In genomic region chr13:113534236-113534860, GRCh38 we compare ENCODE assay signal across 14 cellular contexts. TPM values are rescaled to one million over a fixed set of nuclear protein-coding genes. Genes with fewer than 3 reads are reported as not detected.
DNase-seq lines count a peak whose midpoint lies in the region; ATAC-seq and TF ChIP-seq lines count a peak whose summit lies in the region.
"Had no signal": no experiment of that assay in that cellular context is flagged by ENCODE, and none has a peak within 500 bp of the region (broad histone marks: within the 10 kb centered on the region; RNA-seq: fewer than 3 reads in every experiment).

No MANE protein-coding gene starts in this region.

- ATAC-seq in activated naive CD4-positive, alpha-beta T cell treated with anti-CD3 and anti-CD28 coated beads, Interleukin-2, amount 50 U/mL, for 72 hours = no peak
- no peak for ATAC-seq in HG02870 (IDR thresholded peaks at IDR 0.05; ENCODE audit: unreplicated experiment)
- ATAC-seq: CD8-positive, alpha-beta T cell; GM23338; HepG2 had no signal

- intact Hi-C loops in PC-9 (cut with micrococcal nuclease; ENCODE audit: unreplicated experiment) (no loop called here), sigmoid colon (cut with DNase I) (loop anchor here (5.0 kb wide), 1 partner anchor 42 kb away; the partner anchor contains the start of gene DCUN1D2)
- intact Hi-C loops in activated T-helper 2 cell treated with anti-CD3 and anti-CD28 coated beads, Interferon-gamma antibody, Interleukin-2, Interleukin-4, amounts not matched to agents 10 μg/mL and 5 μg/mL and 100 μg/mL, durations not matched to agents 14 hours and 24 hours and 36 hours (cut with micrococcal nuclease) = no loop called here

- H3K9me2 ChIP-seq in PC-9 (ENCODE audit: insufficient read depth) (no peaks in the 10 kb centered on the region), hepatocyte (replicated peaks; ENCODE audit: insufficient read depth) (no peaks in the 10 kb centered on the region)
- H3K9me2 ChIP-seq: SK-N-SH had no signal

- no TSS peak for BruUV-seq in PC-9 (replicated peaks; lab: Mats Ljungman, UMichigan)

- H3K27ac ChIP-seq in PC-9 (peak overlapping the region; percentile 89), hepatocyte (peak overlapping the region; percentile 81), sigmoid colon (peak overlapping the region in 3 of 4 donors; percentile 48 to 73 (median 67))
- H3K27ac ChIP-seq: KMS-11 had no signal

- TF ChIP-seq CTCF in PC-9 (conservative IDR thresholded peaks at IDR 0.05) (no peak), hepatocyte (IDR thresholded peaks at IDR 0.05; ENCODE audit: poor library complexity) (no peak), sigmoid colon (IDR thresholded peaks at IDR 0.05) (no peak)

- CTCF ChIA-PET in PC-9 (lab: Charles Lee) = interaction anchor here (0.6 kb wide), 1 partner anchor 23 kb away, joined by 4 read pairs; no protein-coding TSS in a partner anchor

- no peaks in the 10 kb centered on the region for H3K4me1 Mint-ChIP-seq in activated T-helper 2 cell treated with anti-CD3 and anti-CD28 coated beads, Interferon-gamma antibody, Interleukin-2, Interleukin-4, amounts not matched to agents 10 μg/mL and 5 μg/mL and 100 μg/mL, durations not matched to agents 14 hours and 24 hours and 36 hours (ENCODE audit: low read depth)

- peak overlapping the region; percentile 88 for H3K4me2 ChIP-seq in PC-9
- peak overlapping the region; percentile 66 for H3K4me2 ChIP-seq in hepatocyte
- H3K4me2 ChIP-seq: GM23338, KMS-11, SK-N-SH had no signal

- H3K36me3 ChIP-seq in PC-9 (ENCODE audit: low read depth) (peaks cover 15% of the 10 kb centered on the region; the same call in 1 of the 2 replicates), hepatocyte (replicated peaks; ENCODE audit: insufficient read depth, low read depth) (no peaks in the 10 kb centered on the region), sigmoid colon (peaks cover 0 to 37% (median 13%) of the 10 kb centered on the region in 4 donors)

- H3K4me1 ChIP-seq in PC-9 (replicated peaks; ENCODE audit: insufficient read depth) (peaks cover 43% of the 10 kb centered on the region), hepatocyte (ENCODE audit: insufficient read depth) (peaks cover 10% of the 10 kb centered on the region), sigmoid colon (peaks cover 0 to 21% (median 11%) of the 10 kb centered on the region in 4 donors)

- H3K79me2 ChIP-seq in PC-9 (ENCODE audit: low read depth) = no peaks in the 10 kb centered on the region; the same call in 1 of the 2 replicates
- peaks cover 3% of the 10 kb centered on the region for H3K79me2 ChIP-seq in hepatocyte

- POLR2A ChIA-PET in PC-9 (lab: Charles Lee; ENCODE audit: unreplicated experiment) = interaction anchor here (0.7 kb wide), 1 partner anchor 86 kb away, joined by 3 read pairs; no protein-coding TSS in a partner anchor

- no peak overlapping the region for H3K27ac Mint-ChIP-seq in activated naive CD4-positive, alpha-beta T cell treated with anti-CD3 and anti-CD28 coated beads, Interleukin-2, amount 50 U/mL, for 72 hours
- no peak overlapping the region for H3K27ac Mint-ChIP-seq in activated T-helper 2 cell treated with anti-CD3 and anti-CD28 coated beads, Interferon-gamma antibody, Interleukin-2, Interleukin-4, amounts not matched to agents 10 μg/mL and 5 μg/mL and 100 μg/mL, durations not matched to agents 14 hours and 24 hours and 36 hours
- H3K27ac Mint-ChIP-seq: CD8-positive, alpha-beta T cell; GM23338 had no signal

- no peak for TF ChIP-seq POLR2A in sigmoid colon (IDR thresholded peaks at IDR 0.05)

- no peak for TF ChIP-seq EP300 in sigmoid colon (IDR thresholded peaks at IDR 0.05)

- no peaks in the 10 kb centered on the region for H3K9me3 ChIP-seq in PC-9 (ENCODE audit: insufficient read depth, low read depth)
- no peaks in the 10 kb centered on the region for H3K9me3 ChIP-seq in hepatocyte (ENCODE audit: low read depth)
- no peaks in the 10 kb centered on the region for H3K9me3 ChIP-seq in sigmoid colon
- H3K9me3 ChIP-seq: SK-N-SH had no signal

- H4K20me1 ChIP-seq in PC-9 (ENCODE audit: insufficient read depth) (peaks cover 5% of the 10 kb centered on the region; the same call in 1 of the 2 replicates), hepatocyte (ENCODE audit: insufficient read depth, poor library complexity, severe bottlenecking) (no peaks in the 10 kb centered on the region)

- DNase-seq in DMS53 (lab: John Stamatoyannopoulos, UW) (peak; percentile 12), PC-9 (peak in 1 of 2 experiments; percentile 77), hepatocyte (ENCODE audit: low spot score) (no peak), sigmoid colon (peak; percentile 22)
- no peak for DNase-seq in activated naive CD4-positive, alpha-beta T cell treated with anti-CD3 and anti-CD28 coated beads, Interleukin-2, amount 50 U/mL, for 72 hours (ENCODE audit: low spot score in 2 of 2)
- DNase-seq in activated T-helper 2 cell treated with anti-CD3 and anti-CD28 coated beads, Interferon-gamma antibody, Interleukin-2, Interleukin-4, amounts not matched to agents 10 μg/mL and 5 μg/mL and 100 μg/mL, durations not matched to agents 14 hours and 24 hours and 36 hours (ENCODE audit: low spot score) = no peak
- DNase-seq: CD8-positive, alpha-beta T cell; NCI-H1930; OCI-M1; SK-N-SH had no signal

- no peaks in the 10 kb centered on the region for H3K27me3 Mint-ChIP-seq in activated T-helper 2 cell treated with anti-CD3 and anti-CD28 coated beads, Interferon-gamma antibody, Interleukin-2, Interleukin-4, amounts not matched to agents 10 μg/mL and 5 μg/mL and 100 μg/mL, durations not matched to agents 14 hours and 24 hours and 36 hours (ENCODE audit: low read depth)

- peak overlapping the region; percentile 50 for H3K4me3 ChIP-seq in PC-9
- no peak overlapping the region for H3K4me3 ChIP-seq in hepatocyte
- H3K4me3 ChIP-seq in sigmoid colon = no peak overlapping the region
- H3K4me3 ChIP-seq: GM23338 had no signal

- H3F3A ChIP-seq in PC-9 (ENCODE audit: insufficient read depth, low read depth) = peaks cover 48% of the 10 kb centered on the region

- H3K4me3 Mint-ChIP-seq in activated T-helper 2 cell treated with anti-CD3 and anti-CD28 coated beads, Interferon-gamma antibody, Interleukin-2, Interleukin-4, amounts not matched to agents 10 μg/mL and 5 μg/mL and 100 μg/mL, durations not matched to agents 14 hours and 24 hours and 36 hours (ENCODE audit: low read depth) = no peak overlapping the region
- H3K4me3 Mint-ChIP-seq: CD8-positive, alpha-beta T cell; GM23338 had no signal

- no peaks in the 10 kb centered on the region for H3K9me3 Mint-ChIP-seq in activated naive CD4-positive, alpha-beta T cell treated with anti-CD3 and anti-CD28 coated beads, Interleukin-2, amount 50 U/mL, for 72 hours
- H3K9me3 Mint-ChIP-seq in activated T-helper 2 cell treated with anti-CD3 and anti-CD28 coated beads, Interferon-gamma antibody, Interleukin-2, Interleukin-4, amounts not matched to agents 10 μg/mL and 5 μg/mL and 100 μg/mL, durations not matched to agents 14 hours and 24 hours and 36 hours = no peaks in the 10 kb centered on the region
- H3K9me3 Mint-ChIP-seq: CD8-positive, alpha-beta T cell; GM23338 had no signal

- H3K27me3 ChIP-seq in PC-9 (ENCODE audit: insufficient read depth, low read depth) (no peaks in the 10 kb centered on the region), hepatocyte (no peaks in the 10 kb centered on the region), sigmoid colon (no peaks in the 10 kb centered on the region)

- H3K36me3 Mint-ChIP-seq in activated naive CD4-positive, alpha-beta T cell treated with anti-CD3 and anti-CD28 coated beads, Interleukin-2, amount 50 U/mL, for 72 hours = peaks cover 0 to 11% of the 10 kb centered on the region in 2 donors
- peaks cover 3% of the 10 kb centered on the region for H3K36me3 Mint-ChIP-seq in activated T-helper 2 cell treated with anti-CD3 and anti-CD28 coated beads, Interferon-gamma antibody, Interleukin-2, Interleukin-4, amounts not matched to agents 10 μg/mL and 5 μg/mL and 100 μg/mL, durations not matched to agents 14 hours and 24 hours and 36 hours (ENCODE audit: low read depth)

- 92% methylated on average over 11 of the region's 12 CpGs for WGBS in hepatocyte (ENCODE audit: low lambda C conversion rate, missing lambda C conversion rate)
- 71 to 90% methylated on average over 12 of the region's 12 CpGs for WGBS in sigmoid colon, 2 donors

- H2AFZ ChIP-seq in PC-9 (no peak overlapping the region), hepatocyte (no peak overlapping the region)
- H2AFZ ChIP-seq: GM23338 had no signal

RNA-seq across cellular contexts. Expression of gene DCUN1D2, which starts 43.8 kb away (rescaled TPM):
- 33.0 and 34.7 TPM in 2 replicates for total RNA-seq in PC-9 (2021)
- 10.2 and 10.4 TPM in 2 replicates for total RNA-seq in hepatocyte
- polyA plus RNA-seq in hepatocyte = 4.1 and 8.4 TPM in 2 replicates
- total RNA-seq in sigmoid colon = 10 to 100 TPM; 20.6 to 33.0 (median 27.6) TPM
- 10 to 100 TPM in 1 of 3 donors, 1 to 10 TPM in 2; 6.6 to 10.2 (median 7.9) TPM for polyA plus RNA-seq in sigmoid colon
- 10 to 100 TPM; 18.9 to 36.5 TPM for total RNA-seq in activated naive CD4-positive, alpha-beta T cell treated with anti-CD3 and anti-CD28 coated beads, Interleukin-2, amount 50 U/mL, for 72 hours
- total RNA-seq in activated T-helper 2 cell treated with anti-CD3 and anti-CD28 coated beads, Interferon-gamma antibody, Interleukin-2, Interleukin-4, amounts not matched to agents 10 μg/mL and 5 μg/mL and 100 μg/mL, durations not matched to agents 14 hours and 24 hours and 36 hours = 22.2 and 25.5 TPM in 2 replicates

RNA-seq across cellular contexts. Expression of gene TFDP1, which starts 50.2 kb away (rescaled TPM):
- total RNA-seq in PC-9 (2021) = 84.2 and 107 TPM in 2 replicates
- total RNA-seq in hepatocyte = 38.9 and 54.0 TPM in 2 replicates
- polyA plus RNA-seq in hepatocyte = 62.5 and 62.9 TPM in 2 replicates
- 10 to 100 TPM; 26.5 to 46.0 (median 33.8) TPM for total RNA-seq in sigmoid colon
- polyA plus RNA-seq in sigmoid colon = 10 to 100 TPM; 40.2 to 57.1 (median 54.6) TPM
- 100 to 1,000 TPM in 1 of 2 donors, 10 to 100 TPM in 1; 95.1 to 173 TPM for total RNA-seq in activated naive CD4-positive, alpha-beta T cell treated with anti-CD3 and anti-CD28 coated beads, Interleukin-2, amount 50 U/mL, for 72 hours
- 164 and 177 TPM in 2 replicates for total RNA-seq in activated T-helper 2 cell treated with anti-CD3 and anti-CD28 coated beads, Interferon-gamma antibody, Interleukin-2, Interleukin-4, amounts not matched to agents 10 μg/mL and 5 μg/mL and 100 μg/mL, durations not matched to agents 14 hours and 24 hours and 36 hours

Comparison
In these comparisons a context has a peak if more than half of its experiments do, and no peak if none do; other contexts are left out.
1. DNase-seq: peak in DMS53 (single experiment) and sigmoid colon (single experiment); none in hepatocyte (single experiment), activated naive CD4-positive, alpha-beta T cell treated with anti-CD3 and anti-CD28 coated beads, Interleukin-2, amount 50 U/mL, for 72 hours (0 of 2) and activated T-helper 2 cell treated with anti-CD3 and anti-CD28 coated beads, Interferon-gamma antibody, Interleukin-2, Interleukin-4, amounts not matched to agents 10 μg/mL and 5 μg/mL and 100 μg/mL, durations not matched to agents 14 hours and 24 hours and 36 hours (single experiment).
2. Peak in every context shown above with its lines, with median percentiles within 50 percentile points of each other: H3K27ac ChIP-seq.